Comparison of ENCODE assay signal across 14 cellular contexts in genomic region chr18:45785015-45785597, GRCh38. TPM values are rescaled to one million over a fixed set of nuclear protein-coding genes. Genes with fewer than 3 reads are reported as not detected.
A peak's percentile ranks its signal among the peaks of the same experiment; 100 is the strongest.
DNase-seq lines count a peak whose midpoint lies in the region; ATAC-seq and TF ChIP-seq lines count a peak whose summit lies in the region.
"Had no signal": no experiment of that assay in that cellular context is flagged by ENCODE, and none has a peak within 500 bp of the region (broad histone marks: within the 10 kb centered on the region; RNA-seq: fewer than 3 reads in every experiment).

No MANE protein-coding gene starts in this region.

- TF ChIP-seq CTCF in activated CD8-positive, alpha-beta T cell treated with anti-CD3 and anti-CD28 coated beads for 36 hours (IDR thresholded peaks at IDR 0.05) = no peak

- H3K36me3 ChIP-seq in mesenchymal stem cell (ENCODE audit: control insufficient read depth in 1 of 2, insufficient read depth in 2 of 2, low read depth in 1 of 2, low read length in 2 of 2) = no peaks in the 10 kb centered on the region
- H3K36me3 ChIP-seq: Peyer's patch had no signal

- H3K27ac ChIP-seq in mesenchymal stem cell (ENCODE audit: low read length, poor library complexity, severe bottlenecking) = no peak overlapping the region
- H3K27ac ChIP-seq: 22Rv1, KMS-11, Peyer's patch had no signal

- intact Hi-C loops in activated CD8-positive, alpha-beta T cell treated with anti-CD3 and anti-CD28 coated beads for 36 hours (cut with micrococcal nuclease) = no loop called here

- no peaks in the 10 kb centered on the region for H3K36me3 Mint-ChIP-seq in activated CD8-positive, alpha-beta T cell treated with anti-CD3 and anti-CD28 coated beads for 36 hours (ENCODE audit: low read depth)

- H3K4me3 Mint-ChIP-seq in activated CD8-positive, alpha-beta T cell treated with anti-CD3 and anti-CD28 coated beads for 36 hours = no peak overlapping the region
- H3K4me3 Mint-ChIP-seq: activated T-helper 1 cell treated with anti-CD3 and anti-CD28 coated beads, Interleukin-12 subunit alpha, Interleukin-12 subunit beta, Interleukin-2, Interleukin-4 antibody, amounts not matched to agents 30 ng/mL and 10 ng/mL and 1 ng/mL, durations not matched to agents 14 hours and 24 hours and 36 hours had no signal

- no peak overlapping the region for H3K14ac ChIP-seq in mesenchymal stem cell (ENCODE audit: low read length in 2 of 2)

- DNase-seq in NCI-H2196 (lab: John Stamatoyannopoulos, UW; ENCODE audit: unreplicated experiment) = peak; percentile 46
- DNase-seq in NCI-H2196 treated with DMSO at 0.1 percent for 48 hours (lab: John Stamatoyannopoulos, UW; ENCODE audit: unreplicated experiment) = no peak
- peak; percentile 43 for DNase-seq in H4 (ENCODE audit: low spot score)
- DNase-seq in activated CD8-positive, alpha-beta T cell treated with anti-CD3 and anti-CD28 coated beads for 36 hours = peak; percentile 51
- no peak for DNase-seq in mesenchymal stem cell
- DNase-seq in GM19238 (ENCODE audit: insufficient read length, low spot score) = no peak
- no peak for DNase-seq in CD1c-positive myeloid dendritic cell (ENCODE audit: extremely low spot score)
- DNase-seq: stimulated activated CD4-positive, alpha-beta T cell treated with anti-CD3 and anti-CD28 coated beads, Interleukin-4, amount 100 ng/mL, for 4 hours had no signal

- peaks cover 8% of the 10 kb centered on the region for H3K4me1 ChIP-seq in mesenchymal stem cell (ENCODE audit: control insufficient read depth, insufficient read depth, low read depth, low read length)
- H3K4me1 ChIP-seq: Peyer's patch had no signal

- H3K4ac ChIP-seq in mesenchymal stem cell (ENCODE audit: low read depth in 1 of 2, low read length in 2 of 2) = no peak overlapping the region

- ATAC-seq in activated CD8-positive, alpha-beta T cell treated with anti-CD3 and anti-CD28 coated beads for 36 hours = peak; percentile 75
- ATAC-seq in activated CD4-positive, CD25-positive, alpha-beta regulatory T cell treated with anti-CD3 and anti-CD28 coated beads, Interleukin-2, amount 50 U/mL, for 24 hours = no peak

- H3K27me3 Mint-ChIP-seq in activated CD8-positive, alpha-beta T cell treated with anti-CD3 and anti-CD28 coated beads for 36 hours = peaks cover 3% of the 10 kb centered on the region

- H3K4me3 ChIP-seq in mesenchymal stem cell (ENCODE audit: insufficient read depth in 1 of 2, low read depth in 1 of 2, low read length in 2 of 2) = no peak overlapping the region
- H3K4me3 ChIP-seq: Peyer's patch had no signal

- no peak overlapping the region for H3K23ac ChIP-seq in mesenchymal stem cell (ENCODE audit: low read length in 2 of 2)

- H3K4me2 ChIP-seq in mesenchymal stem cell (ENCODE audit: low read length, poor library complexity, severe bottlenecking) = no peak overlapping the region
- H3K4me2 ChIP-seq: KMS-11 had no signal

- no peak overlapping the region for H4K8ac ChIP-seq in mesenchymal stem cell (ENCODE audit: low read length)

- no peak overlapping the region for H2BK5ac ChIP-seq in mesenchymal stem cell (ENCODE audit: low read depth, low read length, poor library complexity, severe bottlenecking)

- WGBS in mesenchymal stem cell = 95% methylated on average over 4 of the region's 4 CpGs

- POLR2A ChIA-PET in activated CD8-positive, alpha-beta T cell treated with anti-CD3 and anti-CD28 coated beads for 36 hours (lab: Charles Lee) = no interaction called here

- no peak overlapping the region for H3K18ac ChIP-seq in mesenchymal stem cell (ENCODE audit: low read depth in 1 of 2, low read length in 2 of 2)

- H3K27me3 ChIP-seq in mesenchymal stem cell (ENCODE audit: control insufficient read depth in 1 of 2, insufficient read depth in 1 of 2, low read length in 2 of 2) = no peaks in the 10 kb centered on the region
- H3K27me3 ChIP-seq: Peyer's patch had no signal

- H2AK5ac ChIP-seq in mesenchymal stem cell (ENCODE audit: low read length, severe bottlenecking) = peak overlapping the region; percentile 58

- peak overlapping the region; percentile 1 to 40 for H2BK12ac ChIP-seq in mesenchymal stem cell (ENCODE audit: low read length in 2 of 2)

- H3K79me1 ChIP-seq in mesenchymal stem cell (replicated peaks; ENCODE audit: low read length, poor library complexity, severe bottlenecking) = no peaks in the 10 kb centered on the region

- no peak overlapping the region for H2AFZ ChIP-seq in mesenchymal stem cell (ENCODE audit: low read depth, low read length)

- no peaks in the 10 kb centered on the region for H3K9me3 Mint-ChIP-seq in activated CD8-positive, alpha-beta T cell treated with anti-CD3 and anti-CD28 coated beads for 36 hours
- H3K9me3 Mint-ChIP-seq: activated T-helper 1 cell treated with anti-CD3 and anti-CD28 coated beads, Interleukin-12 subunit alpha, Interleukin-12 subunit beta, Interleukin-2, Interleukin-4 antibody, amounts not matched to agents 30 ng/mL and 10 ng/mL and 1 ng/mL, durations not matched to agents 14 hours and 24 hours and 36 hours had no signal

- H2BK15ac ChIP-seq in mesenchymal stem cell (ENCODE audit: low read depth, poor library complexity, severe bottlenecking) = no peak overlapping the region

- peaks cover 3% of the 10 kb centered on the region for H3K4me1 Mint-ChIP-seq in activated CD8-positive, alpha-beta T cell treated with anti-CD3 and anti-CD28 coated beads for 36 hours (ENCODE audit: low read depth)

- H3K27ac Mint-ChIP-seq in activated CD8-positive, alpha-beta T cell treated with anti-CD3 and anti-CD28 coated beads for 36 hours = no peak overlapping the region
- H3K27ac Mint-ChIP-seq: activated T-helper 1 cell treated with anti-CD3 and anti-CD28 coated beads, Interleukin-12 subunit alpha, Interleukin-12 subunit beta, Interleukin-2, Interleukin-4 antibody, amounts not matched to agents 30 ng/mL and 10 ng/mL and 1 ng/mL, durations not matched to agents 14 hours and 24 hours and 36 hours had no signal

- peaks cover 4% of the 10 kb centered on the region for H3K9me3 ChIP-seq in mesenchymal stem cell (ENCODE audit: control insufficient read depth, low read length)
- H3K9me3 ChIP-seq: Peyer's patch had no signal

- H2BK120ac ChIP-seq in mesenchymal stem cell (ENCODE audit: low read depth, low read length) = peak overlapping the region; percentile 40

- peak overlapping the region; percentile 14 for H4K91ac ChIP-seq in mesenchymal stem cell (ENCODE audit: low read length)

- peak overlapping the region; percentile 53 for H3K9ac ChIP-seq in mesenchymal stem cell (ENCODE audit: low read length)
- H3K9ac ChIP-seq: KMS-11 had no signal

- CTCF ChIA-PET in activated CD8-positive, alpha-beta T cell treated with anti-CD3 and anti-CD28 coated beads for 36 hours (lab: Charles Lee) = no interaction called here

RNA-seq across cellular contexts. Expression of gene SIGLEC15, which starts 40.4 kb away (rescaled TPM):
- total RNA-seq in H4 (2014; rRNA removed; shearing (Covaris generic)) = 3.4 and 3.5 TPM in 2 replicates
- total RNA-seq in activated CD8-positive, alpha-beta T cell treated with anti-CD3 and anti-CD28 coated beads for 36 hours = not detected
- 3.0 TPM for polyA plus RNA-seq in mesenchymal stem cell (2013, experiment 1 of 2)
- polyA plus RNA-seq in mesenchymal stem cell (2013, experiment 2 of 2) = 3.2 TPM
- total RNA-seq: activated T-helper 1 cell treated with anti-CD3 and anti-CD28 coated beads, Interleukin-12 subunit alpha, Interleukin-12 subunit beta, Interleukin-2, Interleukin-4 antibody, amounts not matched to agents 30 ng/mL and 10 ng/mL and 1 ng/mL, durations not matched to agents 14 hours and 24 hours and 36 hours; lung microvascular endothelial cell had no signal

Comparison
In these comparisons a context has a peak if more than half of its experiments do, and no peak if none do; other contexts are left out.
1. DNase-seq: peak in NCI-H2196 (single experiment), H4 (single experiment) and activated CD8-positive, alpha-beta T cell treated with anti-CD3 and anti-CD28 coated beads for 36 hours (single experiment); none in NCI-H2196 treated with DMSO at 0.1 percent for 48 hours (single experiment), mesenchymal stem cell (single experiment), GM19238 (single experiment) and CD1c-positive myeloid dendritic cell (single experiment).